In genomic region chr19:16571689-16572331, GRCh38 we compare ENCODE assay signal across 8 cellular contexts. TPM values are rescaled to one million over a fixed set of nuclear protein-coding genes. Genes with fewer than 3 reads are reported as not detected.
DNase-seq lines count a peak whose midpoint lies in the region; ATAC-seq and TF ChIP-seq lines count a peak whose summit lies in the region.

No MANE protein-coding gene starts in this region.

- H3K27ac ChIP-seq in RWPE2 (ENCODE audit: poor library complexity, severe bottlenecking) (peak overlapping the region; percentile 58), duodenal mucosa (ENCODE audit: low read depth, low read length) (peak overlapping the region; percentile 70), muscle layer of colon (ENCODE audit: low read depth, low read length) (peak overlapping the region; percentile 68)

- H3K27ac Mint-ChIP-seq in activated CD8-positive, alpha-beta memory T cell treated with anti-CD3 and anti-CD28 coated beads, Interleukin-2, amount 10 ng/mL, durations not matched to agents 7 days and 5 days: peak overlapping the region; percentile 89

- H3K27me3 Mint-ChIP-seq in activated CD8-positive, alpha-beta memory T cell treated with anti-CD3 and anti-CD28 coated beads, Interleukin-2, amount 10 ng/mL, durations not matched to agents 7 days and 5 days: no peaks in the 10 kb centered on the region

- no peaks in the 10 kb centered on the region for H3K27me3 ChIP-seq in RWPE2 (ENCODE audit: insufficient read depth, poor library complexity, severe bottlenecking)
- H3K27me3 ChIP-seq in duodenal mucosa (ENCODE audit: control insufficient read depth in 1 of 2, insufficient read depth in 2 of 2, low read length in 2 of 2): no peaks in the 10 kb centered on the region
- H3K27me3 ChIP-seq in muscle layer of colon (ENCODE audit: control insufficient read depth in 1 of 2, insufficient read depth in 2 of 2, low read length in 2 of 2): no peaks in the 10 kb centered on the region

- H3K4me1 Mint-ChIP-seq in activated CD8-positive, alpha-beta memory T cell treated with anti-CD3 and anti-CD28 coated beads, Interleukin-2, amount 10 ng/mL, durations not matched to agents 7 days and 5 days: peaks cover 68% of the 10 kb centered on the region

- H3K9me3 Mint-ChIP-seq in activated CD8-positive, alpha-beta memory T cell treated with anti-CD3 and anti-CD28 coated beads, Interleukin-2, amount 10 ng/mL, durations not matched to agents 7 days and 5 days (ENCODE audit: low read depth): no peaks in the 10 kb centered on the region

- H3K36me3 ChIP-seq in RWPE2 (ENCODE audit: low read depth) (peaks cover 46% of the 10 kb centered on the region), duodenal mucosa (ENCODE audit: control insufficient read depth in 1 of 2, insufficient read depth in 2 of 2, low read length in 2 of 2) (peaks cover 3 to 33% of the 10 kb centered on the region in 2 donors), muscle layer of colon (ENCODE audit: insufficient read depth, low read length) (peaks cover 48% of the 10 kb centered on the region)

- H3K36me3 Mint-ChIP-seq in activated CD8-positive, alpha-beta memory T cell treated with anti-CD3 and anti-CD28 coated beads, Interleukin-2, amount 10 ng/mL, durations not matched to agents 7 days and 5 days: peaks cover 31% of the 10 kb centered on the region

- H3K9me3 ChIP-seq in RWPE2 (ENCODE audit: severe bottlenecking): no peaks in the 10 kb centered on the region
- no peaks in the 10 kb centered on the region for H3K9me3 ChIP-seq in duodenal mucosa (ENCODE audit: control insufficient read depth in 1 of 2, low read length in 2 of 2)
- no peaks in the 10 kb centered on the region for H3K9me3 ChIP-seq in muscle layer of colon (ENCODE audit: low read length)

- CTCF ChIA-PET in activated CD8-positive, alpha-beta memory T cell treated with anti-CD3 and anti-CD28 coated beads, Interleukin-2, amount 10 ng/mL, durations not matched to agents 7 days and 5 days (lab: Charles Lee): interaction anchor here (1.2 to 1.3 kb wide), 2 partner anchors 13 to 15 kb away, joined by 3 to 4 read pairs; no protein-coding TSS in a partner anchor

- DNase-seq in activated CD8-positive, alpha-beta memory T cell treated with anti-CD3 and anti-CD28 coated beads, Interleukin-2, amount 10 ng/mL, durations not matched to agents 7 days and 5 days: peak; percentile 71
- DNase-seq in activated CD8-positive, alpha-beta memory T cell treated with anti-CD3 and anti-CD28 coated beads for 24 hours: no peak
- DNase-seq in RWPE2 (ENCODE audit: low spot score) (no peak), GDM1 (lab: John Stamatoyannopoulos, UW) (no peak), HuH-7 (ENCODE audit: low spot score) (no peak)

- peak; percentile 28 for ATAC-seq in activated CD8-positive, alpha-beta memory T cell treated with anti-CD3 and anti-CD28 coated beads, Interleukin-2, amount 10 ng/mL, durations not matched to agents 7 days and 5 days
- ATAC-seq in HG02870 (IDR thresholded peaks at IDR 0.05; ENCODE audit: unreplicated experiment) (peak; percentile 25), RWPE2 (ENCODE audit: low read depth) (peak; percentile 5; the same call in 1 of the 3 replicates)

- H3K4me3 ChIP-seq in RWPE2 (ENCODE audit: severe bottlenecking) (peak overlapping the region; percentile 98), duodenal mucosa (ENCODE audit: low read depth in 1 of 2, low read length in 2 of 2) (peak overlapping the region; percentile 87 to 95), muscle layer of colon (ENCODE audit: low read depth in 1 of 2, low read length in 2 of 2) (peak overlapping the region; percentile 77 to 78)

- no peak for TF ChIP-seq CTCF in RWPE2 (IDR thresholded peaks at IDR 0.05; ENCODE audit: poor library complexity, severe bottlenecking)

- peak overlapping the region; percentile 94 for H3K4me3 Mint-ChIP-seq in activated CD8-positive, alpha-beta memory T cell treated with anti-CD3 and anti-CD28 coated beads, Interleukin-2, amount 10 ng/mL, durations not matched to agents 7 days and 5 days

- peak overlapping the region; percentile 77 to 88 for H3K9ac ChIP-seq in duodenal mucosa (ENCODE audit: low read depth in 1 of 2, low read length in 2 of 2)
- peak overlapping the region; percentile 44 for H3K9ac ChIP-seq in muscle layer of colon (ENCODE audit: low read length)

- H3K4me1 ChIP-seq in RWPE2 (ENCODE audit: insufficient read depth, poor library complexity, severe bottlenecking): peaks cover 15% of the 10 kb centered on the region
- peaks cover 35 to 37% of the 10 kb centered on the region in 2 donors for H3K4me1 ChIP-seq in duodenal mucosa (ENCODE audit: control insufficient read depth in 1 of 2, insufficient read depth in 2 of 2, low read length in 2 of 2)
- peaks cover 24% of the 10 kb centered on the region for H3K4me1 ChIP-seq in muscle layer of colon (ENCODE audit: insufficient read depth, low read length)

RNA-seq across cellular contexts. Expression of gene SLC35E1, which starts 0.4 kb away (rescaled TPM):
- 10 to 100 TPM; 46.2 to 46.3 TPM for total RNA-seq in activated CD8-positive, alpha-beta memory T cell treated with anti-CD3 and anti-CD28 coated beads, Interleukin-2, amount 10 ng/mL, durations not matched to agents 7 days and 5 days

RNA-seq across cellular contexts. Expression of gene CHERP, which starts 29.6 kb away (rescaled TPM):
- 10 to 100 TPM; 66.5 to 74.5 TPM for total RNA-seq in activated CD8-positive, alpha-beta memory T cell treated with anti-CD3 and anti-CD28 coated beads, Interleukin-2, amount 10 ng/mL, durations not matched to agents 7 days and 5 days

RNA-seq across cellular contexts. Expression of gene MED26, which starts 56.2 kb away (rescaled TPM):
- total RNA-seq in activated CD8-positive, alpha-beta memory T cell treated with anti-CD3 and anti-CD28 coated beads, Interleukin-2, amount 10 ng/mL, durations not matched to agents 7 days and 5 days: 10 to 100 TPM; 16.0 to 21.3 TPM
